ENCODE assay signal across 21 cellular contexts in the genomic region with DNA sequence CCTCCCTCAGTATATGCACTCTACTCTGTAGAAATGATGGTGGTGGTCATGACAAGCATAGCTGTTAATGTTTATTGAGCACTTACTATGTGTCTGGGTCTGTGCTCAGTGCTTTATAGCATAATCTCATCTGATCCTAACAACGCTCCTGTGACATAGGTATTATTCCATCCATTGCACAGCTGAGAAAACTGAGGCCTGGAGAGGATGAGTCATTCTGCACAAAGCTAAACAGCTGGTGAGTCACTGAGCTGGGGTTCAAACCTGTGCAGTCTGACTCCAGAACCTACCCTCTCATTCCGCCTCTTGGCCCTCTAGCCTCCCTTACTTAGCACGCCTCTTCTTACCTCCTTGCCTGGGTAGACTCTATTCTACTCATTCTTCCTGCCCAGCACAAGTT. TPM values are rescaled to one million over a fixed set of nuclear protein-coding genes. Genes with fewer than 3 reads are reported as not detected.
A peak's percentile ranks its signal among the peaks of the same experiment; 100 is the strongest.
DNase-seq lines count a peak whose midpoint lies in the region; ATAC-seq, FAIRE-seq and TF ChIP-seq lines count a peak whose summit lies in the region.
"Had no signal": no experiment of that assay in that cellular context is flagged by ENCODE, and none has a peak within 500 bp of the region (broad histone marks: within the 10 kb centered on the region; RNA-seq: fewer than 3 reads in every experiment).

No MANE protein-coding gene starts in this region.

- peaks cover 6% of the 10 kb centered on the region for H4K20me1 ChIP-seq in K562 (replicated peaks; ENCODE audit: control insufficient read depth, insufficient read depth, low read length)

- in situ Hi-C loops in K562 (cut with MboI) = no loop called here

- no peaks in the 10 kb centered on the region for H3K79me2 ChIP-seq in K562 (ENCODE audit: control insufficient read depth, insufficient read depth, low read length)

- CTCF ChIA-PET in A549 (lab: Yijun Ruan, JAX) = interaction anchor here (1.3 to 1.9 kb wide), 2 partner anchors 45 to 77 kb away, joined by 3 to 6 read pairs; no protein-coding TSS in a partner anchor
- CTCF ChIA-PET in K562 (lab: Yijun Ruan, JAX; ENCODE audit: low intra/inter-chr PET ratio) = no interaction called here
- CTCF ChIA-PET in activated CD8-positive, alpha-beta T cell treated with anti-CD3 and anti-CD28 coated beads, Interleukin-2, amount 10 ng/mL, durations not matched to agents 7 days and 5 days (lab: Charles Lee) = no interaction called here

- no peak overlapping the region for H3K4me3 Mint-ChIP-seq in activated naive CD8-positive, alpha-beta T cell treated with anti-CD3 and anti-CD28 coated beads, Interleukin-2, amount 50 U/mL, for 24 hours
- no peak overlapping the region for H3K4me3 Mint-ChIP-seq in activated naive CD8-positive, alpha-beta T cell treated with anti-CD3 and anti-CD28 coated beads for 36 hours
- H3K4me3 Mint-ChIP-seq in nephron progenitor cell = no peak overlapping the region
- no peak overlapping the region for H3K4me3 Mint-ChIP-seq in activated CD8-positive, alpha-beta T cell treated with anti-CD3 and anti-CD28 coated beads, Interleukin-2, amount 10 ng/mL, durations not matched to agents 7 days and 5 days
- H3K4me3 Mint-ChIP-seq: CD4-positive, alpha-beta memory T cell; HFFc6 had no signal

- H3K4me3 ChIP-seq in A549 (no peak overlapping the region), K562 (no peak overlapping the region)
- H3K4me3 ChIP-seq: HAP-1 had no signal

- TF ChIP-seq CTCF in A549 (IDR thresholded peaks at IDR 0.05) (no peak), K562 (IDR thresholded peaks at IDR 0.05 in 2 of 3, conservative IDR thresholded peaks at IDR 0.05 in 1 of 3; ENCODE audit: insufficient read depth in 2 of 3, low read depth in 1 of 3, low read length in 3 of 3) (no peak), nephron progenitor cell (IDR thresholded peaks at IDR 0.05) (no peak)

- H3K27ac Mint-ChIP-seq in activated naive CD8-positive, alpha-beta T cell treated with anti-CD3 and anti-CD28 coated beads, Interleukin-2, amount 50 U/mL, for 24 hours = no peak overlapping the region
- no peak overlapping the region for H3K27ac Mint-ChIP-seq in activated naive CD8-positive, alpha-beta T cell treated with anti-CD3 and anti-CD28 coated beads for 36 hours
- H3K27ac Mint-ChIP-seq in nephron progenitor cell = peak overlapping the region; percentile 69
- no peak overlapping the region for H3K27ac Mint-ChIP-seq in activated CD8-positive, alpha-beta T cell treated with anti-CD3 and anti-CD28 coated beads, Interleukin-2, amount 10 ng/mL, durations not matched to agents 7 days and 5 days
- H3K27ac Mint-ChIP-seq: CD4-positive, alpha-beta memory T cell; HFFc6 had no signal

- H3K27ac ChIP-seq in A549 = no peak overlapping the region
- no peak overlapping the region for H3K27ac ChIP-seq in K562 (ENCODE audit: extremely low read depth, low read depth, low read length)

- no peak overlapping the region for H2AFZ ChIP-seq in K562 (ENCODE audit: low read depth, low read length)

- no peak overlapping the region for H3K9ac ChIP-seq in K562 (ENCODE audit: insufficient read depth in 1 of 2, low read depth in 2 of 2, low read length in 2 of 2)

- no peak for DNase-seq in activated naive CD8-positive, alpha-beta T cell treated with anti-CD3 and anti-CD28 coated beads, Interleukin-2, amount 50 U/mL, for 24 hours
- DNase-seq in activated naive CD8-positive, alpha-beta T cell treated with anti-CD3 and anti-CD28 coated beads for 36 hours = no peak
- DNase-seq in A549 (ENCODE audit: low read depth in 1 of 2, low spot score in 1 of 2) = no peak
- no peak for DNase-seq in K562 (ENCODE audit: extremely low read depth in 1 of 4, low spot score in 3 of 4)
- no peak for DNase-seq in nephron progenitor cell
- DNase-seq in activated CD8-positive, alpha-beta T cell treated with anti-CD3 and anti-CD28 coated beads, Interleukin-2, amount 10 ng/mL, durations not matched to agents 7 days and 5 days = no peak
- DNase-seq: 8988T; C1 segment of cervical spinal cord; Calu3; CD4-positive, alpha-beta memory T cell; COR-L47; DMS53; DMS79 treated with DMSO at 0.1 percent for 48 hours; GF-D8; GOT3; HFFc6 had no signal

- no peaks in the 10 kb centered on the region for H3K4me1 Mint-ChIP-seq in activated naive CD8-positive, alpha-beta T cell treated with anti-CD3 and anti-CD28 coated beads, Interleukin-2, amount 50 U/mL, for 24 hours
- no peaks in the 10 kb centered on the region for H3K4me1 Mint-ChIP-seq in activated naive CD8-positive, alpha-beta T cell treated with anti-CD3 and anti-CD28 coated beads for 36 hours
- no peaks in the 10 kb centered on the region for H3K4me1 Mint-ChIP-seq in nephron progenitor cell
- no peaks in the 10 kb centered on the region for H3K4me1 Mint-ChIP-seq in activated CD8-positive, alpha-beta T cell treated with anti-CD3 and anti-CD28 coated beads, Interleukin-2, amount 10 ng/mL, durations not matched to agents 7 days and 5 days (ENCODE audit: low read depth)
- H3K4me1 Mint-ChIP-seq: CD4-positive, alpha-beta memory T cell had no signal

- H3K9me3 ChIP-seq in A549 (peaks cover 12% of the 10 kb centered on the region), K562 (replicated peaks; ENCODE audit: control insufficient read depth, insufficient read depth, low read depth, low read length) (no peaks in the 10 kb centered on the region)
- H3K9me3 ChIP-seq: HAP-1 had no signal

- no peaks in the 10 kb centered on the region for H3K36me3 ChIP-seq in K562 (ENCODE audit: control insufficient read depth, insufficient read depth, low read length)
- H3K36me3 ChIP-seq: HAP-1 had no signal

- no peak for TF ChIP-seq RAD21 in A549 (conservative IDR thresholded peaks at IDR 0.05 in 1 of 2, IDR thresholded peaks at IDR 0.05 in 1 of 2)
- no peak for TF ChIP-seq RAD21 in K562 (CRISPR knock-in tag; conservative IDR thresholded peaks at IDR 0.05 in 1 of 2, IDR thresholded peaks at IDR 0.05 in 1 of 2)

- WGBS in A549 (ENCODE audit: missing lambda C conversion rate) = 93% methylated on average over 3 of the region's 3 CpGs
- 46% methylated on average over 3 of the region's 3 CpGs for WGBS in K562 (ENCODE audit: insufficient coverage, low coverage, missing lambda C conversion rate)

- H3K27me3 ChIP-seq in K562 (ENCODE audit: control insufficient read depth in 2 of 2, insufficient read depth in 2 of 2, low read length in 2 of 2) = peaks cover 0 to 11% of the 10 kb centered on the region in 2 experiments; a peak in 1 of 5 replicates

- FAIRE-seq in A549 (lab: Jason Lieb, UNC) (no peak), K562 (lab: Jason Lieb, UNC) (no peak)
- FAIRE-seq: GM12891, GM18507, H54 had no signal

- no peak overlapping the region for H3K4me2 ChIP-seq in A549
- no peak overlapping the region for H3K4me2 ChIP-seq in K562 (ENCODE audit: insufficient read depth, low read length)

- H3K9me1 ChIP-seq in K562 (ENCODE audit: control insufficient read depth, insufficient read depth, low read length) = no peaks in the 10 kb centered on the region

- ATAC-seq in activated naive CD8-positive, alpha-beta T cell treated with anti-CD3 and anti-CD28 coated beads, Interleukin-2, amount 50 U/mL, for 24 hours = peak; percentile 39
- no peak for ATAC-seq in A549
- no peak for ATAC-seq in K562
- ATAC-seq in GM18909 (IDR thresholded peaks at IDR 0.05; ENCODE audit: poor library complexity, unreplicated experiment) = no peak
- ATAC-seq in activated CD8-positive, alpha-beta T cell treated with anti-CD3 and anti-CD28 coated beads, Interleukin-2, amount 10 ng/mL, durations not matched to agents 7 days and 5 days = no peak

- H3K4me1 ChIP-seq in A549 (no peaks in the 10 kb centered on the region), K562 (replicated peaks in 1 of 2; ENCODE audit: control insufficient read depth in 2 of 2, insufficient read depth in 2 of 2, low read length in 2 of 2) (peaks cover 13 to 18% of the 10 kb centered on the region in 2 experiments; a peak in 4 of 5 replicates)
- H3K4me1 ChIP-seq: HAP-1 had no signal

- peaks cover 6% of the 10 kb centered on the region for H3K36me3 Mint-ChIP-seq in activated naive CD8-positive, alpha-beta T cell treated with anti-CD3 and anti-CD28 coated beads, Interleukin-2, amount 50 U/mL, for 24 hours (ENCODE audit: low read depth)
- H3K36me3 Mint-ChIP-seq in activated naive CD8-positive, alpha-beta T cell treated with anti-CD3 and anti-CD28 coated beads for 36 hours = peaks cover 9% of the 10 kb centered on the region
- peaks cover 53% of the 10 kb centered on the region for H3K36me3 Mint-ChIP-seq in nephron progenitor cell (ENCODE audit: low read depth)
- no peaks in the 10 kb centered on the region for H3K36me3 Mint-ChIP-seq in activated CD8-positive, alpha-beta T cell treated with anti-CD3 and anti-CD28 coated beads, Interleukin-2, amount 10 ng/mL, durations not matched to agents 7 days and 5 days (ENCODE audit: low read depth)

- intact Hi-C loops in K562 (cut with micrococcal nuclease) = no loop called here

- TF ChIP-seq POLR2A in A549 (IDR thresholded peaks at IDR 0.05; ENCODE audit: low read length) (no peak), K562 (conservative IDR thresholded peaks at IDR 0.05) (no peak)

- BruUV-seq in K562 (replicated peaks; lab: Mats Ljungman, UMichigan) = no TSS peak

- TF ChIP-seq EP300 in A549 (IDR thresholded peaks at IDR 0.05) (no peak), K562 (IDR thresholded peaks at IDR 0.05; ENCODE audit: low read length) (no peak)

- POLR2A ChIA-PET in A549 (lab: Yijun Ruan, JAX) = no interaction called here
- POLR2A ChIA-PET in K562 (lab: Yijun Ruan, JAX) = interaction anchor here (1.1 to 1.5 kb wide), 2 partner anchors 10 to 11 kb away, joined by 4 read pairs; no protein-coding TSS in a partner anchor
- POLR2A ChIA-PET in activated CD8-positive, alpha-beta T cell treated with anti-CD3 and anti-CD28 coated beads, Interleukin-2, amount 10 ng/mL, durations not matched to agents 7 days and 5 days (lab: Charles Lee) = no interaction called here

- no peaks in the 10 kb centered on the region for H3K27me3 Mint-ChIP-seq in activated naive CD8-positive, alpha-beta T cell treated with anti-CD3 and anti-CD28 coated beads, Interleukin-2, amount 50 U/mL, for 24 hours
- no peaks in the 10 kb centered on the region for H3K27me3 Mint-ChIP-seq in activated naive CD8-positive, alpha-beta T cell treated with anti-CD3 and anti-CD28 coated beads for 36 hours
- no peaks in the 10 kb centered on the region for H3K27me3 Mint-ChIP-seq in nephron progenitor cell (ENCODE audit: low read depth, poor library complexity)
- H3K27me3 Mint-ChIP-seq in activated CD8-positive, alpha-beta T cell treated with anti-CD3 and anti-CD28 coated beads, Interleukin-2, amount 10 ng/mL, durations not matched to agents 7 days and 5 days (ENCODE audit: low read depth) = no peaks in the 10 kb centered on the region
- H3K27me3 Mint-ChIP-seq: CD4-positive, alpha-beta memory T cell had no signal

- H3K9me3 Mint-ChIP-seq in activated naive CD8-positive, alpha-beta T cell treated with anti-CD3 and anti-CD28 coated beads, Interleukin-2, amount 50 U/mL, for 24 hours = no peaks in the 10 kb centered on the region
- H3K9me3 Mint-ChIP-seq in activated naive CD8-positive, alpha-beta T cell treated with anti-CD3 and anti-CD28 coated beads for 36 hours = no peaks in the 10 kb centered on the region
- peaks cover 18% of the 10 kb centered on the region for H3K9me3 Mint-ChIP-seq in nephron progenitor cell
- no peaks in the 10 kb centered on the region for H3K9me3 Mint-ChIP-seq in activated CD8-positive, alpha-beta T cell treated with anti-CD3 and anti-CD28 coated beads, Interleukin-2, amount 10 ng/mL, durations not matched to agents 7 days and 5 days (ENCODE audit: insufficient read depth)
- H3K9me3 Mint-ChIP-seq: CD4-positive, alpha-beta memory T cell; HFFc6 had no signal

RNA-seq across cellular contexts. Expression of a gene that starts 41.7 kb away (rescaled TPM):
- total RNA-seq in activated naive CD8-positive, alpha-beta T cell treated with anti-CD3 and anti-CD28 coated beads for 36 hours = 1 to 10 TPM; 4.7 to 4.8 TPM
- polyA plus RNA-seq in A549 (2011; rRNA removed) = 4.3 and 5.8 TPM in 2 replicates
- 4.6 and 5.1 TPM in 2 replicates for polyA plus RNA-seq in A549 (2012; cell fraction: cytosol; rRNA removed)
- polyA plus RNA-seq in A549 (2012; cell fraction: nucleus; rRNA removed) = 6.7 and 8.5 TPM in 2 replicates
- 5.3 to 6.2 TPM (median 5.4 TPM) in 3 replicates for polyA plus RNA-seq in A549 (2017; fragmentation: RNase III; extraction: RNeasy Plus Mini Kit Qiagen cat#74134 plus additional on column Dnase treatment)
- polyA minus RNA-seq in A549 (2011; rRNA and poly(A)+ RNA removed) = 10.4 and 11.2 TPM in 2 replicates
- 0.37 and 0.69 TPM in 2 replicates for total RNA-seq in K562 (2011; cell fraction: chromatin; rRNA removed; ENCODE audit: low replicate concordance)
- 0.39 and 0.67 TPM in 2 replicates for total RNA-seq in K562 (2011; cell fraction: nucleolus; rRNA removed)
- 0.88 and 1.1 TPM in 2 replicates for total RNA-seq in K562 (2011; cell fraction: nucleoplasm; rRNA removed)
- total RNA-seq in K562 (2014; rRNA removed) = 0.14 and 0.41 TPM in 2 replicates
- total RNA-seq in K562 (2014; rRNA removed; fragmentation: Illumina TruSeq; extraction: Trizol) = 0.13 and 0.22 TPM in 2 replicates
- 0.36 and 0.53 TPM in 2 replicates for total RNA-seq in K562 (2015; rRNA removed; fragmentation: Illumina TruSeq; extraction: Trizol)
- total RNA-seq in K562 (2021) = 0.78 and 1.1 TPM in 2 replicates
- polyA plus RNA-seq in K562 (2011; rRNA removed) = 0.29 and 0.50 TPM in 2 replicates
- 0.32 and 0.70 TPM in 2 replicates for polyA plus RNA-seq in K562 (2011; cell fraction: cytosol; rRNA removed)
- polyA plus RNA-seq in K562 (2011; cell fraction: nucleus; rRNA removed) = 0.93 and 1.3 TPM in 2 replicates
- 0.55 and 0.82 TPM in 2 replicates for polyA plus RNA-seq in K562 (2012)
- polyA plus RNA-seq in K562 (2014; fragmentation: Illumina TruSeq; extraction: Trizol) = 0.57 and 0.74 TPM in 2 replicates
- polyA plus RNA-seq in K562 (2014; fragmentation: Nextera tagmentation; extraction: Ambion mirVana) = under 1 TPM; 0.01 to 0.03 TPM
- 0.23 and 0.38 TPM in 2 replicates for polyA plus RNA-seq in K562 (2014; rRNA removed)
- polyA minus RNA-seq in K562 (2011; rRNA and poly(A)+ RNA removed) = 0.39 and 0.81 TPM in 2 replicates
- 0.48 and 1.5 TPM in 2 replicates for polyA minus RNA-seq in K562 (2011; cell fraction: cytosol; rRNA and poly(A)+ RNA removed)
- 0.40 and 1.00 TPM in 2 replicates for polyA minus RNA-seq in K562 (2011; cell fraction: nucleus; rRNA and poly(A)+ RNA removed)
- 1 to 10 TPM; 3.5 to 3.6 TPM for total RNA-seq in activated CD8-positive, alpha-beta T cell treated with anti-CD3 and anti-CD28 coated beads, Interleukin-2, amount 10 ng/mL, durations not matched to agents 7 days and 5 days
